2 cellular contexts compared by ENCODE assay signal in genomic region chr10:14736600-14737081, GRCh38.
TF ChIP-seq lines count a peak whose summit lies in the region.

No MANE protein-coding gene starts in this region.

TF ChIP-seq in liver, 16 proteins besides CTCF, POLR2A, EP300 and RAD21 (continued from another document):
- peak; percentile 46 for TF ChIP-seq ZBTB33 (IDR thresholded peaks at IDR 0.05)
- TF ChIP-seq TAF1 (conservative IDR thresholded peaks at IDR 0.05) = peak; percentile 76
- peak; percentile 67 for TF ChIP-seq NR2F2 (IDR thresholded peaks at IDR 0.05)
- peak; percentile 55 to 72 for TF ChIP-seq HNF4A (conservative IDR thresholded peaks at IDR 0.05)
- TF ChIP-seq REST (IDR thresholded peaks at IDR 0.05) = peak; percentile 81
- TF ChIP-seq GABPA (IDR thresholded peaks at IDR 0.05 in 1 of 2, conservative IDR thresholded peaks at IDR 0.05 in 1 of 2) = no peak
- TF ChIP-seq RXRA (IDR thresholded peaks at IDR 0.05) = peak; percentile 64 to 66
- TF ChIP-seq FOXA2 (IDR thresholded peaks at IDR 0.05) = peak; percentile 28
- no peak for TF ChIP-seq FOXA1 (IDR thresholded peaks at IDR 0.05)
- peak; percentile 60 for TF ChIP-seq YY1 (IDR thresholded peaks at IDR 0.05)

TF ChIP-seq in HepG2, 621 proteins besides CTCF, POLR2A, EP300 and RAD21 (continued from another document):
- TF ChIP-seq DRAP1 (CRISPR knock-in tag; IDR thresholded peaks at IDR 0.05) (no peak), ZNF598 (CRISPR knock-in tag; IDR thresholded peaks at IDR 0.05; ENCODE audit: borderline replicate concordance) (no peak), SMARCC2 (IDR thresholded peaks at IDR 0.05) (no peak), ZFP1 (CRISPR knock-in tag; IDR thresholded peaks at IDR 0.05) (no peak), ZBTB39 (CRISPR knock-in tag; IDR thresholded peaks at IDR 0.05) (no peak), CCDC6 (CRISPR knock-in tag; IDR thresholded peaks at IDR 0.05) (no peak), PRPF4 (IDR thresholded peaks at IDR 0.05; ENCODE audit: low read depth, low read length, poor library complexity, severe bottlenecking) (no peak)
